In the genomic region with DNA sequence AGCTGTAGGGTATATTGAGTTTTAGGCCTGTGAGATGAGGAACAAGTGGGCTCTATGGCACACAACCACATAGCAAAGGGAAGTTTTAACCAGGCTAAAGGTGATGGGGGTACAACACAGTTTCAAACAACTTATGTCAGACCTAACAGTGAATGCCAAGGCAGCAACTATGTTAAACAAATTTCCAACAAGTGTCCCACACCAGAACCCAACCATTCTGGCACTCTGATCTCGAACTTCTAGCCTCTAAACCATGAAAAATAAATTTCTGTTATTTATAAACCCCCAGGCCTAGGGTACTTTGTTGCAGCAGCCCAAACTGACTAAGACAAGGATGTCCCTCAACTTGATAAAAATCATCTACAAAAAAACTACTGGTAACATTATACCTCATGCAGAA, we compare ENCODE assay signal across 23 cellular contexts.
"Had no signal": no experiment of that assay in that cellular context is flagged by ENCODE, and none has a peak within 500 bp of the region (broad histone marks: within the 10 kb centered on the region; RNA-seq: fewer than 3 reads in every experiment).

No MANE protein-coding gene starts in this region.

- H3K27ac ChIP-seq: dorsolateral prefrontal cortex, lower lobe of right lung, ovary, psoas muscle, skin epidermis, spleen, thoracic aorta, tibial nerve, upper lobe of left lung had no signal

- H3K36me3 ChIP-seq: lower lobe of right lung, ovary, spleen, thoracic aorta, upper lobe of left lung had no signal

- H3K4me3 ChIP-seq: dorsolateral prefrontal cortex, lower lobe of right lung, ovary, psoas muscle, skin epidermis, spleen, thoracic aorta, tibial nerve, upper lobe of left lung had no signal

- H3K4me1 ChIP-seq: lower lobe of right lung, psoas muscle, spleen, tibial nerve, upper lobe of left lung had no signal

- H3K9me3 ChIP-seq: lower lobe of right lung, ovary, psoas muscle, thoracic aorta, upper lobe of left lung had no signal

- ATAC-seq: left colon; left ventricle myocardium superior; lower lobe of right lung; naive thymus-derived CD8-positive, alpha-beta T cell; psoas muscle; right cardiac atrium had no signal

- DNase-seq: dorsolateral prefrontal cortex; effector CD4-positive, alpha-beta T cell; hypothalamus; immature natural killer cell; islet precursor cell; kidney glomerular epithelial cell; left colon; left ventricle myocardium superior; lower lobe of right lung; naive thymus-derived CD8-positive, alpha-beta T cell; nephron progenitor cell; nucleus accumbens; ovary; posterior cingulate gyrus; psoas muscle; right cardiac atrium; spleen; stimulated activated CD4-positive, alpha-beta T cell treated with anti-CD3 and anti-CD28 coated beads, Interleukin-4, amount 100 ng/mL, for 4 hours; stimulated activated naive B cell treated with anti-CD40 and anti-IgM and Interleukin-4, amounts not matched to agents 10 μg/mL and 1 μg/mL and 100 μg/mL, for 72 hours; upper lobe of left lung had no signal

- H3K27me3 ChIP-seq: dorsolateral prefrontal cortex, ovary, spleen, tibial nerve, upper lobe of left lung had no signal
